ENCODE assay signal across 16 cellular contexts in genomic region chr20:34369265-34369664, GRCh38. TPM values are rescaled to one million over a fixed set of nuclear protein-coding genes. Genes with fewer than 3 reads are reported as not detected.
DNase-seq lines count a peak whose midpoint lies in the region; ATAC-seq and TF ChIP-seq lines count a peak whose summit lies in the region.
"Had no signal": no experiment of that assay in that cellular context is flagged by ENCODE, and none has a peak within 500 bp of the region (broad histone marks: within the 10 kb centered on the region; RNA-seq: fewer than 3 reads in every experiment).

No MANE protein-coding gene starts in this region.

- no peaks in the 10 kb centered on the region for H3K9me3 Mint-ChIP-seq in activated CD4-positive, alpha-beta T cell treated with anti-CD3 and anti-CD28 coated beads for 36 hours (ENCODE audit: low read depth)
- H3K9me3 Mint-ChIP-seq in activated naive CD8-positive, alpha-beta T cell treated with anti-CD3 and anti-CD28 coated beads for 36 hours = no peaks in the 10 kb centered on the region
- H3K9me3 Mint-ChIP-seq: CD14-positive monocyte, mesothelial cell of epicardium had no signal

- no peaks in the 10 kb centered on the region for H3K27me3 ChIP-seq in mesendoderm (ENCODE audit: insufficient read depth, low read length, poor library complexity)
- H3K27me3 ChIP-seq in H7 (ENCODE audit: control insufficient read depth, insufficient read depth, low read length) = no peaks in the 10 kb centered on the region
- H3K27me3 ChIP-seq in thyroid gland = no peaks in the 10 kb centered on the region
- H3K27me3 ChIP-seq: esophagus squamous epithelium, heart left ventricle, upper lobe of right lung had no signal

- no peak overlapping the region for H3K27ac Mint-ChIP-seq in activated CD4-positive, alpha-beta T cell treated with anti-CD3 and anti-CD28 coated beads for 36 hours
- peak overlapping the region; percentile 13 for H3K27ac Mint-ChIP-seq in activated naive CD8-positive, alpha-beta T cell treated with anti-CD3 and anti-CD28 coated beads for 36 hours
- H3K27ac Mint-ChIP-seq: stimulated activated naive B cell treated with anti-CD40 and anti-IgM and Interleukin-4, amounts not matched to agents 10 μg/mL and 1 μg/mL and 100 μg/mL, for 72 hours had no signal

- H3K27me3 Mint-ChIP-seq in activated CD4-positive, alpha-beta T cell treated with anti-CD3 and anti-CD28 coated beads for 36 hours = no peaks in the 10 kb centered on the region
- no peaks in the 10 kb centered on the region for H3K27me3 Mint-ChIP-seq in activated naive CD8-positive, alpha-beta T cell treated with anti-CD3 and anti-CD28 coated beads for 36 hours
- H3K27me3 Mint-ChIP-seq: stimulated activated naive B cell treated with anti-CD40 and anti-IgM and Interleukin-4, amounts not matched to agents 10 μg/mL and 1 μg/mL and 100 μg/mL, for 72 hours had no signal

- no peak overlapping the region for H3K4ac ChIP-seq in mesendoderm (ENCODE audit: low read depth, low read length)

- no peak overlapping the region for H3K4me2 ChIP-seq in mesendoderm (ENCODE audit: low read length)

- peaks cover 48% of the 10 kb centered on the region for H3K79me2 ChIP-seq in mesendoderm (ENCODE audit: control insufficient read depth, insufficient read depth, low read length)

- peak; percentile 87 for ATAC-seq in activated CD4-positive, alpha-beta T cell treated with anti-CD3 and anti-CD28 coated beads for 36 hours
- ATAC-seq: heart left ventricle; stimulated activated naive B cell treated with anti-CD40 and anti-IgM and Interleukin-4, amounts not matched to agents 10 μg/mL and 1 μg/mL and 100 μg/mL, for 72 hours; upper lobe of right lung had no signal

- intact Hi-C loops in activated CD4-positive, alpha-beta T cell treated with anti-CD3 and anti-CD28 coated beads for 36 hours (cut with DNase I, micrococcal nuclease) = no loop called here
- intact Hi-C loops in thyroid gland (cut with DNase I) = no loop called here

- H4K5ac ChIP-seq in mesendoderm (ENCODE audit: low read length) = no peak overlapping the region

- no peaks in the 10 kb centered on the region for H3K9me3 ChIP-seq in thyroid gland
- H3K9me3 ChIP-seq: esophagus squamous epithelium, heart left ventricle, upper lobe of right lung had no signal

- no peak for TF ChIP-seq CTCF in thyroid gland (IDR thresholded peaks at IDR 0.05)

- H3K18ac ChIP-seq in mesendoderm (ENCODE audit: low read length) = no peak overlapping the region

- H3K36me3 ChIP-seq in mesendoderm (ENCODE audit: control insufficient read depth, insufficient read depth, low read length) (peaks cover 13% of the 10 kb centered on the region), H7 (replicated peaks; ENCODE audit: control insufficient read depth, insufficient read depth, low read length) (peaks cover 16% of the 10 kb centered on the region), thyroid gland (peaks cover 11 to 15% of the 10 kb centered on the region in 2 donors)

- peaks cover 5% of the 10 kb centered on the region for H3K4me1 ChIP-seq in mesendoderm (ENCODE audit: control insufficient read depth, low read depth, low read length)
- H3K4me1 ChIP-seq in thyroid gland = peaks cover 29 to 42% of the 10 kb centered on the region in 2 donors

- POLR2A ChIA-PET in activated CD4-positive, alpha-beta T cell treated with anti-CD3 and anti-CD28 coated beads for 36 hours (lab: Charles Lee) = no interaction called here

- peak; percentile 39 for DNase-seq in activated CD4-positive, alpha-beta T cell treated with anti-CD3 and anti-CD28 coated beads for 36 hours
- DNase-seq in activated CD4-positive, alpha-beta T cell treated with anti-CD3 and anti-CD28 coated beads, Interleukin-2, amount 50 U/mL, for 1 hour = no peak
- DNase-seq in NK-92 (lab: John Stamatoyannopoulos, UW; ENCODE audit: unreplicated experiment) = peak; percentile 18
- no peak for DNase-seq in activated naive CD8-positive, alpha-beta T cell treated with anti-CD3 and anti-CD28 coated beads for 36 hours
- peak; percentile 50 for DNase-seq in mesendoderm
- no peak for DNase-seq in H7
- no peak for DNase-seq in LoVo (ENCODE audit: low spot score)
- DNase-seq in thyroid gland = no peak
- DNase-seq: esophagus squamous epithelium; heart left ventricle; NCI-H2227 treated with DMSO at 0.1 percent for 48 hours; stimulated activated naive B cell treated with anti-CD40 and anti-IgM and Interleukin-4, amounts not matched to agents 10 μg/mL and 1 μg/mL and 100 μg/mL, for 72 hours; upper lobe of right lung had no signal

- H2BK120ac ChIP-seq in mesendoderm (ENCODE audit: low read depth, low read length) = no peak overlapping the region

- no peak overlapping the region for H3K56ac ChIP-seq in mesendoderm (ENCODE audit: low read length)

- no peak for TF ChIP-seq POLR2A in thyroid gland (IDR thresholded peaks at IDR 0.05)

- H3K36me3 Mint-ChIP-seq in activated CD4-positive, alpha-beta T cell treated with anti-CD3 and anti-CD28 coated beads for 36 hours (ENCODE audit: low read depth) = peaks cover 41% of the 10 kb centered on the region
- peaks cover 48% of the 10 kb centered on the region for H3K36me3 Mint-ChIP-seq in activated naive CD8-positive, alpha-beta T cell treated with anti-CD3 and anti-CD28 coated beads for 36 hours

- no CpG with 5 or more reads among the region's 3 CpGs for WGBS in mesendoderm (ENCODE audit: extremely low coverage, insufficient coverage, low lambda C conversion rate)
- 62 to 72% methylated on average over 3 of the region's 3 CpGs for WGBS in thyroid gland, 2 donors

- CTCF ChIA-PET in activated CD4-positive, alpha-beta T cell treated with anti-CD3 and anti-CD28 coated beads for 36 hours (lab: Charles Lee) = interaction anchor here (1.6 kb wide), 1 partner anchor 57 kb away, joined by 5 read pairs; no protein-coding TSS in a partner anchor

- no peak overlapping the region for H2BK5ac ChIP-seq in mesendoderm (ENCODE audit: low read length)

- no peak overlapping the region for H3K23ac ChIP-seq in mesendoderm (ENCODE audit: low read length)

- H3K79me1 ChIP-seq in mesendoderm (ENCODE audit: low read length) = peaks cover 12% of the 10 kb centered on the region

- H2AK5ac ChIP-seq in mesendoderm (ENCODE audit: low read length) = no peak overlapping the region

- H3K4me1 Mint-ChIP-seq in activated CD4-positive, alpha-beta T cell treated with anti-CD3 and anti-CD28 coated beads for 36 hours = peaks cover 48% of the 10 kb centered on the region
- peaks cover 38% of the 10 kb centered on the region for H3K4me1 Mint-ChIP-seq in activated naive CD8-positive, alpha-beta T cell treated with anti-CD3 and anti-CD28 coated beads for 36 hours

- H2BK15ac ChIP-seq in mesendoderm (replicated peaks; ENCODE audit: low read depth) = no peak overlapping the region

- no peak overlapping the region for H4K8ac ChIP-seq in mesendoderm (ENCODE audit: low read depth, low read length)

- no peak overlapping the region for H3K27ac ChIP-seq in mesendoderm (ENCODE audit: low read depth, low read length)
- no peak overlapping the region for H3K27ac ChIP-seq in thyroid gland
- H3K27ac ChIP-seq: heart left ventricle, upper lobe of right lung had no signal

- H3K4me3 ChIP-seq in mesendoderm (ENCODE audit: low read length) = no peak overlapping the region
- no peak overlapping the region for H3K4me3 ChIP-seq in H7 (ENCODE audit: insufficient read depth, low read depth, low read length)
- no peak overlapping the region for H3K4me3 ChIP-seq in thyroid gland (replicated peaks in 1 of 3)
- H3K4me3 ChIP-seq: esophagus squamous epithelium, GM23248, heart left ventricle, upper lobe of right lung had no signal

- H3K9ac ChIP-seq in mesendoderm (ENCODE audit: low read length) = no peak overlapping the region
- H3K9ac ChIP-seq: GM23248 had no signal

- H3K4me3 Mint-ChIP-seq in activated CD4-positive, alpha-beta T cell treated with anti-CD3 and anti-CD28 coated beads for 36 hours = no peak overlapping the region
- H3K4me3 Mint-ChIP-seq in activated naive CD8-positive, alpha-beta T cell treated with anti-CD3 and anti-CD28 coated beads for 36 hours = no peak overlapping the region
- H3K4me3 Mint-ChIP-seq: CD14-positive monocyte; mesothelial cell of epicardium; stimulated activated naive B cell treated with anti-CD40 and anti-IgM and Interleukin-4, amounts not matched to agents 10 μg/mL and 1 μg/mL and 100 μg/mL, for 72 hours had no signal

RNA-seq across cellular contexts. Expression of gene ITCH, which starts 6.2 kb away (rescaled TPM):
- total RNA-seq in activated CD4-positive, alpha-beta T cell treated with anti-CD3 and anti-CD28 coated beads for 36 hours = 10 to 100 TPM; 41.4 to 43.5 TPM
- total RNA-seq in activated naive CD8-positive, alpha-beta T cell treated with anti-CD3 and anti-CD28 coated beads for 36 hours = 10 to 100 TPM; 45.1 to 55.2 TPM
- polyA plus RNA-seq in mesendoderm (2013, experiment 1 of 2) = 18.3 TPM
- 18.5 TPM for polyA plus RNA-seq in mesendoderm (2013, experiment 2 of 2)
- 27.5 and 43.5 TPM in 2 replicates for total RNA-seq in H7 (2014; rRNA removed; shearing (Covaris generic))
- total RNA-seq in thyroid gland = 100 to 1,000 TPM in 1 of 4 donors, 10 to 100 TPM in 3; 67.5 to 120 (median 75.5) TPM

Comparison
In these comparisons a context has a peak if more than half of its experiments do, and no peak if none do; other contexts are left out.
1. DNase-seq: peak in activated CD4-positive, alpha-beta T cell treated with anti-CD3 and anti-CD28 coated beads for 36 hours (single experiment), NK-92 (single experiment) and mesendoderm (single experiment); none in activated CD4-positive, alpha-beta T cell treated with anti-CD3 and anti-CD28 coated beads, Interleukin-2, amount 50 U/mL, for 1 hour (single experiment), activated naive CD8-positive, alpha-beta T cell treated with anti-CD3 and anti-CD28 coated beads for 36 hours (single experiment), H7 (single experiment), LoVo (single experiment) and thyroid gland (0 of 2).